In the genomic region with DNA sequence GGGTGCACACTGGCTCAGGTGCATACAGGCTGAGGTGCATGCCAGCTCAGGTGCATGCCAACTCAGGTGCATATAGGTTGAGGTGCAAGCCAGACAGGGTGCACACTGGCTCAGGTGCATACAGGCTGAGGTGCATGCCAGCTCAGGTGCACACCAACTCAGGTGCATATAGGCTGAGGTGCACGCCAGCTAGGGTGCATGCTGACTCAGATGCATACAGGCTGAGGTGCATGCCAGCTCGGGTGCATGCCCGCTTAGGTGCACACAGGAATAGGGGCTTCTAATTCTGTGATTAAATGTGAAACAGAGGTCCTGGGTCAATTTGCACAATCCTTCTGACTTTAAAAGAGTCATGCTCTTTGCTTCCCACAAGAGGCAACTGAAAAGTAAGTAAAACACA, we compare ENCODE assay signal across 8 cellular contexts. TPM values are rescaled to one million over a fixed set of nuclear protein-coding genes. Genes with fewer than 3 reads are reported as not detected.
DNase-seq lines count a peak whose midpoint lies in the region; ATAC-seq and TF ChIP-seq lines count a peak whose summit lies in the region.
"Not testable (repeated sequence)": the region's sequence is repeated elsewhere in the genome, so short reads cannot be mapped to it uniquely, and the experiment has no call there.

No MANE protein-coding gene starts in this region.

- not testable (repeated sequence) for H3K9me3 ChIP-seq in CD4-positive, alpha-beta T cell (ENCODE audit: control insufficient read depth, low read length)

- H3K27ac Mint-ChIP-seq in CD4-positive, alpha-beta T cell, result peak overlapping the region; percentile 96
- H3K27ac Mint-ChIP-seq in T-helper 1 cell treated with Interleukin-12 subunit alpha and Interleukin-12 subunit beta and Interleukin-4 antibody, amounts not matched to agents 30 μg/mL and 1 μg/mL, for 36 hours, result peak overlapping the region; percentile 75
- H3K27ac Mint-ChIP-seq in activated CD4-positive, alpha-beta memory T cell treated with anti-CD3 and anti-CD28 coated beads for 36 hours, result peak overlapping the region; percentile 57
- H3K27ac Mint-ChIP-seq in activated naive CD4-positive, alpha-beta T cell treated with anti-CD3 and anti-CD28 coated beads, Interleukin-2, amount 10 ng/mL, durations not matched to agents 7 days and 5 days, result peak overlapping the region; percentile 72
- peak overlapping the region in 1 of 2 donors; percentile 96 for H3K27ac Mint-ChIP-seq in effector memory CD8-positive, alpha-beta T cell
- H3K27ac Mint-ChIP-seq in natural killer cell, result peak overlapping the region; percentile 82 to 94
- peak overlapping the region; percentile 52 to 93 for H3K27ac Mint-ChIP-seq in stimulated activated naive CD8-positive, alpha-beta T cell treated with anti-CD3 and anti-CD28 coated beads, Interleukin-15, amount 100 ng/mL, for 72 hours

- intact Hi-C loops in CD4-positive, alpha-beta T cell (cut with DNase I, micrococcal nuclease), result loop anchor here in 1 of 2 experiments (2.0 kb wide), 1 partner anchor 15 kb away; no protein-coding TSS in a partner anchor
- intact Hi-C loops in activated CD4-positive, alpha-beta memory T cell treated with anti-CD3 and anti-CD28 coated beads for 36 hours (cut with micrococcal nuclease); natural killer cell (cut with micrococcal nuclease): not testable (repeated sequence)

- H3K9me3 Mint-ChIP-seq in CD4-positive, alpha-beta T cell; T-helper 1 cell treated with Interleukin-12 subunit alpha and Interleukin-12 subunit beta and Interleukin-4 antibody, amounts not matched to agents 30 μg/mL and 1 μg/mL, for 36 hours; activated CD4-positive, alpha-beta memory T cell treated with anti-CD3 and anti-CD28 coated beads for 36 hours; activated naive CD4-positive, alpha-beta T cell treated with anti-CD3 and anti-CD28 coated beads, Interleukin-2, amount 10 ng/mL, durations not matched to agents 7 days and 5 days; effector memory CD8-positive, alpha-beta T cell; natural killer cell; stimulated activated naive CD8-positive, alpha-beta T cell treated with anti-CD3 and anti-CD28 coated beads, Interleukin-15, amount 100 ng/mL, for 72 hours: not testable (repeated sequence)

- not testable (repeated sequence) for ATAC-seq in CD4-positive, alpha-beta T cell (ENCODE audit: poor library complexity); effector memory CD8-positive, alpha-beta T cell (replicated peaks); natural killer cell; stimulated activated naive CD8-positive, alpha-beta T cell treated with anti-CD3 and anti-CD28 coated beads, Interleukin-15, amount 100 ng/mL, for 72 hours

- peaks cover 89% of the 10 kb centered on the region for H3K36me3 Mint-ChIP-seq in CD4-positive, alpha-beta T cell (ENCODE audit: low read depth)
- peaks cover 60% of the 10 kb centered on the region for H3K36me3 Mint-ChIP-seq in T-helper 1 cell treated with Interleukin-12 subunit alpha and Interleukin-12 subunit beta and Interleukin-4 antibody, amounts not matched to agents 30 μg/mL and 1 μg/mL, for 36 hours (ENCODE audit: low read depth)
- peaks cover 66% of the 10 kb centered on the region for H3K36me3 Mint-ChIP-seq in activated CD4-positive, alpha-beta memory T cell treated with anti-CD3 and anti-CD28 coated beads for 36 hours
- peaks cover 86% of the 10 kb centered on the region for H3K36me3 Mint-ChIP-seq in activated naive CD4-positive, alpha-beta T cell treated with anti-CD3 and anti-CD28 coated beads, Interleukin-2, amount 10 ng/mL, durations not matched to agents 7 days and 5 days
- peaks cover 53% of the 10 kb centered on the region for H3K36me3 Mint-ChIP-seq in effector memory CD8-positive, alpha-beta T cell (ENCODE audit: insufficient read depth)
- not testable (repeated sequence) for H3K36me3 Mint-ChIP-seq in natural killer cell

- POLR2A ChIA-PET in CD4-positive, alpha-beta T cell (lab: Charles Lee), result interaction anchor here (0.9 to 7.2 kb wide), 14 partner anchors 9 to 77 kb away, joined by 3 to 44 read pairs (median 6); no protein-coding TSS in a partner anchor
- POLR2A ChIA-PET in activated CD4-positive, alpha-beta memory T cell treated with anti-CD3 and anti-CD28 coated beads for 36 hours (lab: Charles Lee), result not testable (repeated sequence)

- not testable (repeated sequence) for H3K27me3 ChIP-seq in CD4-positive, alpha-beta T cell (ENCODE audit: control insufficient read depth, insufficient read depth, low read length)

- not testable (repeated sequence) for DNase-seq in CD4-positive, alpha-beta T cell; activated CD4-positive, alpha-beta memory T cell treated with anti-CD3 and anti-CD28 coated beads for 36 hours; activated naive CD4-positive, alpha-beta T cell treated with anti-CD3 and anti-CD28 coated beads, Interleukin-2, amount 10 ng/mL, durations not matched to agents 7 days and 5 days; effector memory CD8-positive, alpha-beta T cell; natural killer cell; stimulated activated naive CD8-positive, alpha-beta T cell treated with anti-CD3 and anti-CD28 coated beads, Interleukin-15, amount 100 ng/mL, for 72 hours
- peak; percentile 29 for DNase-seq in activated T-cell treated with anti-CD3 and anti-CD28 coated beads, Interleukin-2, amount 50 U/mL, for 1 hour

- H3K27me3 Mint-ChIP-seq in CD4-positive, alpha-beta T cell; T-helper 1 cell treated with Interleukin-12 subunit alpha and Interleukin-12 subunit beta and Interleukin-4 antibody, amounts not matched to agents 30 μg/mL and 1 μg/mL, for 36 hours (ENCODE audit: low read depth); activated CD4-positive, alpha-beta memory T cell treated with anti-CD3 and anti-CD28 coated beads for 36 hours; activated naive CD4-positive, alpha-beta T cell treated with anti-CD3 and anti-CD28 coated beads, Interleukin-2, amount 10 ng/mL, durations not matched to agents 7 days and 5 days; effector memory CD8-positive, alpha-beta T cell; natural killer cell (ENCODE audit: low read depth in 2 of 2); stimulated activated naive CD8-positive, alpha-beta T cell treated with anti-CD3 and anti-CD28 coated beads, Interleukin-15, amount 100 ng/mL, for 72 hours: not testable (repeated sequence)

- peaks cover 95% of the 10 kb centered on the region for H3K4me1 Mint-ChIP-seq in CD4-positive, alpha-beta T cell (ENCODE audit: low read depth)
- H3K4me1 Mint-ChIP-seq in T-helper 1 cell treated with Interleukin-12 subunit alpha and Interleukin-12 subunit beta and Interleukin-4 antibody, amounts not matched to agents 30 μg/mL and 1 μg/mL, for 36 hours (ENCODE audit: low read depth), result peaks cover 81% of the 10 kb centered on the region
- H3K4me1 Mint-ChIP-seq in activated CD4-positive, alpha-beta memory T cell treated with anti-CD3 and anti-CD28 coated beads for 36 hours (ENCODE audit: low read depth), result peaks cover 90% of the 10 kb centered on the region
- H3K4me1 Mint-ChIP-seq in activated naive CD4-positive, alpha-beta T cell treated with anti-CD3 and anti-CD28 coated beads, Interleukin-2, amount 10 ng/mL, durations not matched to agents 7 days and 5 days, result peaks cover 92% of the 10 kb centered on the region
- H3K4me1 Mint-ChIP-seq in effector memory CD8-positive, alpha-beta T cell (ENCODE audit: low read depth in 2 of 2), result peaks cover 75 to 87% of the 10 kb centered on the region in 2 donors
- H3K4me1 Mint-ChIP-seq in natural killer cell, result peaks cover 84 to 92% of the 10 kb centered on the region in 2 donors
- peaks cover 100% of the 10 kb centered on the region for H3K4me1 Mint-ChIP-seq in stimulated activated naive CD8-positive, alpha-beta T cell treated with anti-CD3 and anti-CD28 coated beads, Interleukin-15, amount 100 ng/mL, for 72 hours

- CTCF ChIA-PET in CD4-positive, alpha-beta T cell (lab: Charles Lee), result interaction anchor here (0.7 to 5.8 kb wide), 4 partner anchors 27 to 77 kb away, joined by 3 to 25 read pairs (median 11); no protein-coding TSS in a partner anchor
- CTCF ChIA-PET in activated CD4-positive, alpha-beta memory T cell treated with anti-CD3 and anti-CD28 coated beads for 36 hours (lab: Charles Lee), result not testable (repeated sequence)
- CTCF ChIA-PET in activated naive CD4-positive, alpha-beta T cell treated with anti-CD3 and anti-CD28 coated beads, Interleukin-2, amount 10 ng/mL, durations not matched to agents 7 days and 5 days (lab: Charles Lee), result interaction anchor here (1.2 to 2.4 kb wide), 3 partner anchors 39 to 77 kb away, joined by 3 to 10 read pairs (median 4); no protein-coding TSS in a partner anchor

- H3K4me3 Mint-ChIP-seq in CD4-positive, alpha-beta T cell, result peak overlapping the region; percentile 56
- H3K4me3 Mint-ChIP-seq in T-helper 1 cell treated with Interleukin-12 subunit alpha and Interleukin-12 subunit beta and Interleukin-4 antibody, amounts not matched to agents 30 μg/mL and 1 μg/mL, for 36 hours, result peak overlapping the region; percentile 65
- not testable (repeated sequence) for H3K4me3 Mint-ChIP-seq in activated CD4-positive, alpha-beta memory T cell treated with anti-CD3 and anti-CD28 coated beads for 36 hours; activated naive CD4-positive, alpha-beta T cell treated with anti-CD3 and anti-CD28 coated beads, Interleukin-2, amount 10 ng/mL, durations not matched to agents 7 days and 5 days; natural killer cell
- peak overlapping the region; percentile 32 to 92 for H3K4me3 Mint-ChIP-seq in effector memory CD8-positive, alpha-beta T cell
- H3K4me3 Mint-ChIP-seq in stimulated activated naive CD8-positive, alpha-beta T cell treated with anti-CD3 and anti-CD28 coated beads, Interleukin-15, amount 100 ng/mL, for 72 hours, result peak overlapping the region; percentile 1 to 21

- TF ChIP-seq CTCF in CD4-positive, alpha-beta T cell (IDR thresholded peaks at IDR 0.05); natural killer cell (IDR thresholded peaks at IDR 0.05): not testable (repeated sequence)

- peak overlapping the region; percentile 38 for H3K27ac ChIP-seq in CD4-positive, alpha-beta T cell (ENCODE audit: low read depth, low read length)

RNA-seq across cellular contexts. Expression of a gene that starts 26.1 kb away (rescaled TPM):
- total RNA-seq in CD4-positive, alpha-beta T cell, result 100 to 1,000 TPM; 399 to 430 TPM
- 100 to 1,000 TPM; 159 to 161 TPM for total RNA-seq in activated CD4-positive, alpha-beta memory T cell treated with anti-CD3 and anti-CD28 coated beads for 36 hours
- total RNA-seq in natural killer cell, result 100 to 1,000 TPM; 354 to 448 (median 420) TPM
